Comparison of ENCODE assay signal across 1 cellular context in the genomic region with DNA sequence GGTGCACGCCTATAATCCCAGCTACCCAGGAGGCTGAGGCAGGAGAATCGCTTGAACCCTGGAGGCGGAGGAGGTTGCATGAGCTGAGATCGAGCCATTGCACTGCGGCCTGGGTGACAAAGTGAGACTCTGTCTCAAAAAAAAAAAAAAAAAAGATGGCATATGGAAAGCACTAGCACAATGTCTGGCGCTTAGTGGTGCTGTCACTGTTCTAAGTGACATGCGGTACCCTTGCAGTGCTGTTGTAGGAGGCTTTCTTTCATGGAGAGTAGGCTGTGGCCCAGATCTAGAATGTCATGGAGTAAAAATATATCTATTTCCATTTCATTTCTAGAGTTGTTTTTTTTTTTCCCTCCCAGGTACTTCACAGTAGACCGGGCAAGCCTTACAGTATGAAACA.
TF ChIP-seq lines count a peak whose summit lies in the region.

No MANE protein-coding gene starts in this region.

TF ChIP-seq in HepG2, 621 proteins besides CTCF, POLR2A, EP300 and RAD21:
- TF ChIP-seq ARNTL (CRISPR knock-in tag; IDR thresholded peaks at IDR 0.05), result no peak
- TF ChIP-seq, protein P1, sequence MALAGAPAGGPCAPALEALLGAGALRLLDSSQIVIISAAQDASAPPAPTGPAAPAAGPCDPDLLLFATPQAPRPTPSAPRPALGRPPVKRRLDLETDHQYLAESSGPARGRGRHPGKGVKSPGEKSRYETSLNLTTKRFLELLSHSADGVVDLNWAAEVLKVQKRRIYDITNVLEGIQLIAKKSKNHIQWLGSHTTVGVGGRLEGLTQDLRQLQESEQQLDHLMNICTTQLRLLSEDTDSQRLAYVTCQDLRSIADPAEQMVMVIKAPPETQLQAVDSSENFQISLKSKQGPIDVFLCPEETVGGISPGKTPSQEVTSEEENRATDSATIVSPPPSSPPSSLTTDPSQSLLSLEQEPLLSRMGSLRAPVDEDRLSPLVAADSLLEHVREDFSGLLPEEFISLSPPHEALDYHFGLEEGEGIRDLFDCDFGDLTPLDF (CRISPR knock-in tag; IDR thresholded peaks at IDR 0.05), result no peak
